In the genomic region with DNA sequence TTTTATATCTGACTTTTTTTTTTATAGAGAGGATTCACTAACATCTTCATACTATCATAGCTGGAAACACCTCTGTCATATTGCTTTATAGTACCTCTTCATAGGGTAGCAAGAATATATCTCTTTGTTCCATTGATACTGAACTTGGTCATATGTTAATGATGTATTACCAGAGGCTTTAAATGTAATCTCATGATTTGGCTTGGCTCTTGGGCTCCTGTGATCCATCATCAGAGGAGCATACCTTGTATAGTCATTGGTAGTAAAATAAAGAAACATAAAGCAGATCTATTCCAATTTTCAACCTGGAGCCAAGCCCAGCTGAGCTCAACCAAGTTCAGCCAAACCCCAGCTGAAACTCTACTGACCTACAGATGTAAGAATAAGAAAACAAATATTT, we compare ENCODE assay signal across 30 cellular contexts. TPM values are rescaled to one million over a fixed set of nuclear protein-coding genes. Genes with fewer than 3 reads are reported as not detected.
"Had no signal": no experiment of that assay in that cellular context is flagged by ENCODE, and none has a peak within 500 bp of the region (broad histone marks: within the 10 kb centered on the region; RNA-seq: fewer than 3 reads in every experiment).

No MANE protein-coding gene starts in this region.

- H3K27me3 ChIP-seq: colonic mucosa, dorsolateral prefrontal cortex, esophagus muscularis mucosa, esophagus squamous epithelium, foreskin keratinocyte, gastrocnemius medialis, gastroesophageal sphincter, heart left ventricle, heart right ventricle had no signal

- H3K4me3 ChIP-seq: colonic mucosa, coronary artery, dorsolateral prefrontal cortex, esophagus muscularis mucosa, esophagus squamous epithelium, gastrocnemius medialis, gastroesophageal sphincter, heart left ventricle, heart right ventricle had no signal

- H3K4me1 ChIP-seq: colonic mucosa, esophagus muscularis mucosa, esophagus squamous epithelium, foreskin keratinocyte, gastrocnemius medialis, gastroesophageal sphincter, heart left ventricle, heart right ventricle had no signal

- H3K27ac ChIP-seq: colonic mucosa, coronary artery, dorsolateral prefrontal cortex, epithelial cell of prostate, esophagus muscularis mucosa, esophagus squamous epithelium, foreskin keratinocyte, gastrocnemius medialis, gastroesophageal sphincter, heart left ventricle, heart right ventricle had no signal

- ATAC-seq: effector memory CD8-positive, alpha-beta T cell; esophagus mucosa; foreskin keratinocyte; gastrocnemius medialis; gastroesophageal sphincter; heart left ventricle; heart right ventricle had no signal

- H3K9me3 ChIP-seq: colonic mucosa, esophagus muscularis mucosa, esophagus squamous epithelium, gastrocnemius medialis, gastroesophageal sphincter had no signal

- H3K36me3 ChIP-seq: colonic mucosa, esophagus muscularis mucosa, esophagus squamous epithelium, gastrocnemius medialis, gastroesophageal sphincter, heart left ventricle, heart right ventricle had no signal

- FAIRE-seq: colon, endometrium, endothelial cell of umbilical vein, frontal cortex had no signal

- DNase-seq: colonic mucosa; cortex of kidney; dermis blood vessel endothelial cell; dorsolateral prefrontal cortex; effector CD4-positive, alpha-beta T cell; effector CD8-positive, alpha-beta T cell; effector memory CD4-positive, alpha-beta T cell; effector memory CD8-positive, alpha-beta T cell; endodermal cell; erythroblast; esophagus squamous epithelium; foreskin fibroblast; foreskin keratinocyte; foreskin melanocyte; gastrocnemius medialis; glutamatergic neuron; head of caudate nucleus; heart left ventricle; heart right ventricle had no signal

RNA-seq across cellular contexts. Expression of a gene that starts 43.2 kb away (rescaled TPM):
- total RNA-seq: dermis blood vessel endothelial cell, dermis microvascular lymphatic vessel endothelial cell, endothelial cell of umbilical vein, foreskin keratinocyte, gastrocnemius medialis had no signal
- polyA plus RNA-seq: endothelial cell of umbilical vein, fibroblast of lung, foreskin keratinocyte had no signal
